1 cellular context compared by ENCODE assay signal in genomic region chr5:33440482-33441240, GRCh38.
A peak's percentile ranks its signal among the peaks of the same experiment; 100 is the strongest.
TF ChIP-seq lines count a peak whose summit lies in the region.

Gene TARS1 (plus strand): TSS chr5:33440965. CDS start chr5:33441087, 122 bp downstream.

TF ChIP-seq in HepG2, 621 proteins besides CTCF, POLR2A, EP300 and RAD21 (continued from another document and continues in another):
- no peak for TF ChIP-seq TEF (CRISPR knock-in tag; IDR thresholded peaks at IDR 0.05)
- TF ChIP-seq ATF3 (CRISPR knock-in tag; IDR thresholded peaks at IDR 0.05), result peak; percentile 94
- TF ChIP-seq ZNF75D (CRISPR knock-in tag; IDR thresholded peaks at IDR 0.05; ENCODE audit: borderline replicate concordance), result no peak
- TF ChIP-seq MEIS2 (CRISPR knock-in tag; IDR thresholded peaks at IDR 0.05), result peak; percentile 62; the same call in 1 of the 2 replicates
- peak; percentile 53 for TF ChIP-seq ZBTB25 (CRISPR knock-in tag; IDR thresholded peaks at IDR 0.05)
- no peak for TF ChIP-seq AHR (CRISPR knock-in tag; IDR thresholded peaks at IDR 0.05)
- peak; percentile 98 to 100 for TF ChIP-seq ATF4 (CRISPR knock-in tag; IDR thresholded peaks at IDR 0.05)
- TF ChIP-seq ZNF691 (CRISPR knock-in tag; IDR thresholded peaks at IDR 0.05; ENCODE audit: borderline replicate concordance, low read depth), result peak; percentile 53; the same call in 1 of the 2 replicates
- peak; percentile 79; the same call in 1 of the 2 replicates for TF ChIP-seq ZBTB10 (CRISPR knock-in tag; IDR thresholded peaks at IDR 0.05; ENCODE audit: borderline replicate concordance)
- no peak for TF ChIP-seq NR1H2 (CRISPR knock-in tag; IDR thresholded peaks at IDR 0.05; ENCODE audit: borderline replicate concordance, low read depth)
- no peak for TF ChIP-seq SNRNP70 (IDR thresholded peaks at IDR 0.05; ENCODE audit: low read depth, low read length)
- peak; percentile 86; the same call in 1 of the 2 replicates for TF ChIP-seq YEATS2 (CRISPR knock-in tag; IDR thresholded peaks at IDR 0.05; ENCODE audit: borderline replicate concordance)
- TF ChIP-seq DNMT1 (CRISPR knock-in tag; IDR thresholded peaks at IDR 0.05), result no peak
- peak; percentile 65 for TF ChIP-seq AGO1 (IDR thresholded peaks at IDR 0.05; ENCODE audit: low read depth, low read length, poor library complexity, severe bottlenecking)
- no peak for TF ChIP-seq SNAPC5 (CRISPR knock-in tag; IDR thresholded peaks at IDR 0.05; ENCODE audit: borderline replicate concordance)
- TF ChIP-seq ZBTB26 (CRISPR knock-in tag; IDR thresholded peaks at IDR 0.05; ENCODE audit: borderline replicate concordance), result peak; percentile 95
- no peak for TF ChIP-seq ATRX (CRISPR knock-in tag; IDR thresholded peaks at IDR 0.05; ENCODE audit: borderline replicate concordance)
- 0 out of 2 replicates have a peak, but pooled peaks have one; percentile 57 for TF ChIP-seq ZNF34 (CRISPR knock-in tag; IDR thresholded peaks at IDR 0.05; ENCODE audit: borderline replicate concordance)
- TF ChIP-seq ZNF333 (CRISPR knock-in tag; IDR thresholded peaks at IDR 0.05; ENCODE audit: borderline replicate concordance), result no peak
- peak; percentile 21; the same call in 1 of the 2 replicates for TF ChIP-seq MED13 (CRISPR knock-in tag; IDR thresholded peaks at IDR 0.05)
- TF ChIP-seq ZNF780A (CRISPR knock-in tag; IDR thresholded peaks at IDR 0.05), result no peak
- TF ChIP-seq ZZZ3 (CRISPR knock-in tag; IDR thresholded peaks at IDR 0.05; ENCODE audit: borderline replicate concordance), result peak; percentile 77; the same call in 1 of the 2 replicates
- no peak for TF ChIP-seq ZKSCAN8 (CRISPR knock-in tag; IDR thresholded peaks at IDR 0.05; ENCODE audit: borderline replicate concordance)
- TF ChIP-seq ATF5 (CRISPR knock-in tag; IDR thresholded peaks at IDR 0.05; ENCODE audit: low read depth), result peak; percentile 86; the same call in 1 of the 2 replicates
- no peak for TF ChIP-seq HHEX (CRISPR knock-in tag; IDR thresholded peaks at IDR 0.05)
- 0 out of 2 replicates have a peak, but pooled peaks have one; percentile 73 for TF ChIP-seq ZNF674 (CRISPR knock-in tag; IDR thresholded peaks at IDR 0.05; ENCODE audit: low read depth)
- TF ChIP-seq HNRNPUL1 (IDR thresholded peaks at IDR 0.05; ENCODE audit: low read depth, low read length), result no peak
- TF ChIP-seq ARID5B (CRISPR knock-in tag; IDR thresholded peaks at IDR 0.05), result peak; percentile 53; the same call in 1 of the 2 replicates
- TF ChIP-seq ZBTB7A (CRISPR knock-in tag; IDR thresholded peaks at IDR 0.05), result peak; percentile 82
- peak; percentile 24; the same call in 1 of the 2 replicates for TF ChIP-seq MTA1 (CRISPR knock-in tag; IDR thresholded peaks at IDR 0.05; ENCODE audit: borderline replicate concordance)
- TF ChIP-seq RCOR2 (CRISPR knock-in tag; IDR thresholded peaks at IDR 0.05), result no peak
- TF ChIP-seq ZNF550 (CRISPR knock-in tag; IDR thresholded peaks at IDR 0.05; ENCODE audit: borderline replicate concordance), result no peak
- TF ChIP-seq ARNTL (CRISPR knock-in tag; IDR thresholded peaks at IDR 0.05), result no peak; the same call in 1 of the 2 replicates
- no peak for TF ChIP-seq AKAP8 (CRISPR knock-in tag; IDR thresholded peaks at IDR 0.05)
- TF ChIP-seq ZNF138 (CRISPR knock-in tag; IDR thresholded peaks at IDR 0.05; ENCODE audit: low read depth), result no peak
- 0 out of 2 replicates have a peak, but pooled peaks have one; percentile 46 for TF ChIP-seq GATAD2A (CRISPR knock-in tag; IDR thresholded peaks at IDR 0.05)
- TF ChIP-seq ZSCAN5A (CRISPR knock-in tag; IDR thresholded peaks at IDR 0.05; ENCODE audit: borderline replicate concordance), result no peak
- peak; percentile 87 for TF ChIP-seq GABPB1 (CRISPR knock-in tag; IDR thresholded peaks at IDR 0.05)
- TF ChIP-seq TSC22D2 (CRISPR knock-in tag; IDR thresholded peaks at IDR 0.05; ENCODE audit: borderline replicate concordance), result no peak
- no peak for TF ChIP-seq ZNF234 (CRISPR knock-in tag; conservative IDR thresholded peaks at IDR 0.05)
- no peak for TF ChIP-seq ZMAT3 (CRISPR knock-in tag; conservative IDR thresholded peaks at IDR 0.05)
- TF ChIP-seq FOXK1 (CRISPR knock-in tag; IDR thresholded peaks at IDR 0.05; ENCODE audit: borderline replicate concordance, low read depth), result peak; percentile 88
- no peak for TF ChIP-seq MLX (CRISPR knock-in tag; IDR thresholded peaks at IDR 0.05)
- peak; percentile 76; the same call in 1 of the 2 replicates for TF ChIP-seq SMAD3 (CRISPR knock-in tag; IDR thresholded peaks at IDR 0.05)
- TF ChIP-seq DDIT3 (CRISPR knock-in tag; IDR thresholded peaks at IDR 0.05), result no peak
